In the genomic region with DNA sequence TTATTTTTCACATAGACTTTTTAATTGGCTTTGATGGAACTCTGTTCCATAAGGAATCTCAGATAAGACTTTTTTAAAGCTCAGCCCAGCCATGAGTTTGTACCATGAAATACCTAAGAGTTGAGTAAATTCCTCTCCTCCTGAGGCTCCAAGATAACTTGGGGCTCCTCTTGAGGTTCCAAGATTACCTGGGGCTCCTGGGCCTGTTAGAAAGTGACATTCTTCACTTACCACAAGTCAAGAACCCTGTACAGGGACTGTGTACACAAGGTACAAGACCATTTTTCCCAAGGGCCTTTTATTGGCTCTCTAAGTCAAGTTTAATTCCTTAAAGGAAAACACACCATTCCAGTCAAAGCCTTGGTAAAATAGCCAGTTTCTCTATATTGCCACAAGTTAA, we compare ENCODE assay signal across 20 cellular contexts.
DNase-seq lines count a peak whose midpoint lies in the region; ATAC-seq and TF ChIP-seq lines count a peak whose summit lies in the region.
"Had no signal": no experiment of that assay in that cellular context is flagged by ENCODE, and none has a peak within 500 bp of the region (broad histone marks: within the 10 kb centered on the region; RNA-seq: fewer than 3 reads in every experiment).

No MANE protein-coding gene starts in this region.

- no peaks in the 10 kb centered on the region for H3K36me3 ChIP-seq in left lung
- H3K36me3 ChIP-seq in upper lobe of right lung, result no peaks in the 10 kb centered on the region
- H3K36me3 ChIP-seq: BE2C, BLaER1 had no signal

- peak; percentile 84 for ATAC-seq in left lung
- peak; percentile 71 for ATAC-seq in upper lobe of right lung

- intact Hi-C loops in left lung (cut with DNase I), result no loop called here
- intact Hi-C loops in upper lobe of right lung (cut with DNase I), result no loop called here

- peak; percentile 13 for DNase-seq in NCI-H226
- DNase-seq in left lung, result no peak
- no peak for DNase-seq in upper lobe of right lung
- DNase-seq in activated T-cell treated with anti-CD3 and anti-CD28 coated beads for 4 hours, result no peak
- no peak for DNase-seq in GM03348 (ENCODE audit: low spot score)
- DNase-seq: 8988T; ACHN; BE2C; C1 segment of cervical spinal cord; CD4-positive, alpha-beta memory T cell; CD4-positive, CD25-positive, alpha-beta regulatory T cell; CD8-positive, alpha-beta memory T cell; COR-L47; DMS 273 treated with DMSO at 0.1 percent for 48 hours; DMS153; DMS53; DND-41; EL; GDM1 had no signal

- peaks cover 0 to 7% of the 10 kb centered on the region in 2 donors for H3K27me3 ChIP-seq in left lung
- no peaks in the 10 kb centered on the region for H3K27me3 ChIP-seq in upper lobe of right lung
- H3K27me3 ChIP-seq: BE2C, BLaER1 had no signal

- H3K9me3 ChIP-seq in left lung (no peaks in the 10 kb centered on the region), upper lobe of right lung (no peaks in the 10 kb centered on the region)
- H3K9me3 ChIP-seq: BE2C had no signal

- TF ChIP-seq CTCF in left lung (IDR thresholded peaks at IDR 0.05) (no peak), upper lobe of right lung (IDR thresholded peaks at IDR 0.05) (no peak)

- H3K27ac ChIP-seq in left lung (no peak overlapping the region), upper lobe of right lung (no peak overlapping the region)
- H3K27ac ChIP-seq: BLaER1 had no signal

- no peaks in the 10 kb centered on the region for H3K4me1 ChIP-seq in left lung
- no peaks in the 10 kb centered on the region for H3K4me1 ChIP-seq in upper lobe of right lung
- H3K4me1 ChIP-seq: BE2C had no signal

- H3K4me3 ChIP-seq in left lung (no peak overlapping the region), upper lobe of right lung (no peak overlapping the region)
- H3K4me3 ChIP-seq: BLaER1 had no signal
